In genomic region chr2:84441505-84441904, GRCh38 we compare ENCODE assay signal across 27 cellular contexts.
"Had no signal": no experiment of that assay in that cellular context is flagged by ENCODE, and none has a peak within 500 bp of the region (broad histone marks: within the 10 kb centered on the region; RNA-seq: fewer than 3 reads in every experiment).

No MANE protein-coding gene starts in this region.

- H3K9me3 ChIP-seq: ovary, psoas muscle, right lobe of liver, sigmoid colon, stomach, thoracic aorta, thyroid gland, tibial nerve, upper lobe of left lung, vagina had no signal

- H3K9ac ChIP-seq: parathyroid adenoma had no signal

- DNase-seq: naive thymus-derived CD8-positive, alpha-beta T cell; nephron progenitor cell; occipital lobe; ovary; psoas muscle; right cardiac atrium; right lobe of liver; sigmoid colon; small intestine; stimulated activated CD4-positive, alpha-beta T cell treated with anti-CD3 and anti-CD28 coated beads, Interleukin-15, amount 100 ng/mL, for 24 hours; stimulated activated CD4-positive, alpha-beta T cell treated with anti-CD3 and anti-CD28 coated beads, Interleukin-2, amount 100 ng/mL, for 24 hours; stimulated activated CD4-positive, alpha-beta T cell treated with anti-CD3 and anti-CD28 coated beads, Interleukin-2, amount 100 ng/mL, for 48 hours; stimulated activated CD4-positive, alpha-beta T cell treated with anti-CD3 and anti-CD28 coated beads, Interleukin-4, amount 100 ng/mL, for 24 hours; stimulated activated naive B cell treated with anti-CD40 and anti-IgM and Interleukin-4, amounts not matched to agents 10 μg/mL and 1 μg/mL and 100 μg/mL, for 72 hours; stimulated activated naive CD4-positive, alpha-beta T cell treated with Interleukin-2 at 50 U/mL for 16 hours; stomach; thyroid gland; trophoblast cell; upper lobe of left lung had no signal

- H3K27me3 ChIP-seq: ovary, right lobe of liver, sigmoid colon, stomach, thyroid gland, tibial nerve, upper lobe of left lung, vagina had no signal

- H3K4me3 ChIP-seq: ovary, psoas muscle, right lobe of liver, sigmoid colon, stomach, thoracic aorta, thyroid gland, tibial nerve, upper lobe of left lung, vagina had no signal

- H3K4me1 ChIP-seq: parathyroid adenoma, psoas muscle, right lobe of liver, upper lobe of left lung had no signal

- ATAC-seq: naive thymus-derived CD8-positive, alpha-beta T cell; natural killer cell treated with Interleukin-12 subunit alpha and Interleukin-12 subunit beta and Interleukin-15 and Interleukin-18, amount 100 ng/mL, for 72 hours; psoas muscle; right cardiac atrium; right lobe of liver; stimulated activated effector memory CD8-positive, alpha-beta T cell treated with anti-CD3 and anti-CD28 coated beads, Interleukin-12 subunit alpha, Interleukin-12 subunit beta, amount 100 ng/mL, for 72 hours; stimulated activated naive B cell treated with anti-CD40 and anti-IgM and Interleukin-4, amounts not matched to agents 10 μg/mL and 1 μg/mL and 100 μg/mL, for 72 hours had no signal

- H3K27ac Mint-ChIP-seq: natural killer cell treated with Interleukin-12 subunit alpha and Interleukin-12 subunit beta and Interleukin-15 and Interleukin-18, amount 100 ng/mL, for 72 hours; nephron progenitor cell; progenitor cell of endocrine pancreas; stimulated activated effector memory CD8-positive, alpha-beta T cell treated with anti-CD3 and anti-CD28 coated beads, Interleukin-12 subunit alpha, Interleukin-12 subunit beta, amount 100 ng/mL, for 72 hours; stimulated activated naive B cell treated with anti-CD40 and anti-IgM and Interleukin-4, amounts not matched to agents 10 μg/mL and 1 μg/mL and 100 μg/mL, for 72 hours; stimulated activated naive CD8-positive, alpha-beta T cell treated with anti-CD3 and anti-CD28 coated beads, Interleukin-15, Interleukin-2, amounts not matched to agents 100 ng/mL and 50 ng/mL, for 24 hours had no signal

- H2AFZ ChIP-seq: parathyroid adenoma had no signal

- H3K27ac ChIP-seq: ovary, parathyroid adenoma, psoas muscle, right lobe of liver, sigmoid colon, stomach, thoracic aorta, thyroid gland, tibial nerve, upper lobe of left lung, vagina had no signal

- H3K36me3 ChIP-seq: ovary had no signal

- H3K9me3 Mint-ChIP-seq: naive thymus-derived CD8-positive, alpha-beta T cell; natural killer cell treated with Interleukin-12 subunit alpha and Interleukin-12 subunit beta and Interleukin-15 and Interleukin-18, amount 100 ng/mL, for 72 hours; nephron progenitor cell; stimulated activated effector memory CD8-positive, alpha-beta T cell treated with anti-CD3 and anti-CD28 coated beads, Interleukin-12 subunit alpha, Interleukin-12 subunit beta, amount 100 ng/mL, for 72 hours; stimulated activated naive B cell treated with anti-CD40 and anti-IgM and Interleukin-4, amounts not matched to agents 10 μg/mL and 1 μg/mL and 100 μg/mL, for 72 hours; stimulated activated naive CD8-positive, alpha-beta T cell treated with anti-CD3 and anti-CD28 coated beads, Interleukin-15, Interleukin-2, amounts not matched to agents 100 ng/mL and 50 ng/mL, for 24 hours had no signal
